In the genomic region with DNA sequence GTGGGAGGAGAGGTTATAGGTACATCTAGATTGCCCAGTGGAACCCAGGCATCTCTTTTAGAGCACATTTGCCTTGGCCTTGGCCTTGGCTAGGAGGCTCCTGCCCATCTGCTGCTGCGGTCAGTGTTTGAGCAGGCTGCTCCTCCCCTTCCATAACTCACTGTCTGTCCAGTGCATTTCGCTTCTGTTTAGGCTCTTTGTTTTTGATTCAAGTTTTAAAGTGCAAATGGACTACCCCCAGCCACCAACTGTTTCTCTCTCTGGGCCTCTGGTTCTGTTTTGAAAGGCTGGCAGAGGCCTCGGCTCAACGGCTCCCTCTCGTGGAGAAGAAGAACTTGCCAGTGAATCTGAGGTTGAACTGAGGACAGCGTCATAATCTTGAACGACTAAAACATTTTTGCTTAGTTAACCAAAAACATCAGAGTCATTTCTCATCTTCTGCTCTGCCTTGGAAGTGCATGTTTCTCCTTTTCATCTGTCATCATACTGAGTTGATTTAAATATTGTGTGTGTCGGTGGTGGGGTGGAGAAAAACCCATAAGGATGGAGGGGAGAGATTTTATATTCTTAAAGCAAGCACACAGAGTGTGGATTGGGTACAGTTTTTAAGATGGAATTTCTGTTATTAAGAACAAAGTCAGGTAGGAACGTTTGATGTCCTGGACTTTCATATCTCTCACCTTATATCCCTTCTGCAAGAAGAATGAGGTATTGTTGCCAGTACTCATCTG, we compare ENCODE assay signal across 8 cellular contexts.
A peak's percentile ranks its signal among the peaks of the same experiment; 100 is the strongest.
DNase-seq lines count a peak whose midpoint lies in the region; ATAC-seq and TF ChIP-seq lines count a peak whose summit lies in the region.

No MANE protein-coding gene starts in this region.

- TF ChIP-seq CTCF in fibroblast of pulmonary artery (IDR thresholded peaks at IDR 0.05; ENCODE audit: low read length, missing control alignments) (no peak), neutrophil (IDR thresholded peaks at IDR 0.05) (peak; percentile 61)

- no peaks in the 10 kb centered on the region for H3K27me3 ChIP-seq in neutrophil

- no peak overlapping the region for H3K4me3 Mint-ChIP-seq in activated T-helper 2 cell treated with anti-CD3 and anti-CD28 coated beads, Interferon-gamma antibody, Interleukin-2, Interleukin-4, amounts not matched to agents 10 μg/mL and 5 μg/mL and 100 μg/mL, durations not matched to agents 14 hours and 24 hours and 36 hours (ENCODE audit: low read depth)

- peak; percentile 45 for DNase-seq in COLO668 (lab: John Stamatoyannopoulos, UW; ENCODE audit: unreplicated experiment)
- DNase-seq in RKO (ENCODE audit: low spot score): peak; percentile 63
- DNase-seq in activated T-helper 2 cell treated with anti-CD3 and anti-CD28 coated beads, Interferon-gamma antibody, Interleukin-2, Interleukin-4, amounts not matched to agents 10 μg/mL and 5 μg/mL and 100 μg/mL, durations not matched to agents 14 hours and 24 hours and 36 hours (ENCODE audit: low spot score): peak; percentile 60
- DNase-seq in fibroblast of pulmonary artery (ENCODE audit: low read depth): peak; percentile 80
- DNase-seq in substantia nigra (lab: John Stamatoyannopoulos, UW): peak in 46 of 49 donors; percentile 16 to 87 (median 71)

- H3K27ac ChIP-seq in neutrophil (peak overlapping the region; percentile 2), substantia nigra (ENCODE audit: low read depth, low read length, poor library complexity, severe bottlenecking) (no peak overlapping the region)

- H3K9me3 Mint-ChIP-seq in activated T-helper 2 cell treated with anti-CD3 and anti-CD28 coated beads, Interferon-gamma antibody, Interleukin-2, Interleukin-4, amounts not matched to agents 10 μg/mL and 5 μg/mL and 100 μg/mL, durations not matched to agents 14 hours and 24 hours and 36 hours: no peaks in the 10 kb centered on the region

- ATAC-seq in HG03045 (IDR thresholded peaks at IDR 0.05; ENCODE audit: unreplicated experiment) (peak; percentile 47), GM21825 (IDR thresholded peaks at IDR 0.05; ENCODE audit: unreplicated experiment) (no peak)

- H3K36me3 ChIP-seq in neutrophil: peaks cover 55% of the 10 kb centered on the region

- H3K36me3 Mint-ChIP-seq in activated T-helper 2 cell treated with anti-CD3 and anti-CD28 coated beads, Interferon-gamma antibody, Interleukin-2, Interleukin-4, amounts not matched to agents 10 μg/mL and 5 μg/mL and 100 μg/mL, durations not matched to agents 14 hours and 24 hours and 36 hours (ENCODE audit: low read depth): peaks cover 68% of the 10 kb centered on the region

- peak overlapping the region; percentile 62 for H3K27ac Mint-ChIP-seq in activated T-helper 2 cell treated with anti-CD3 and anti-CD28 coated beads, Interferon-gamma antibody, Interleukin-2, Interleukin-4, amounts not matched to agents 10 μg/mL and 5 μg/mL and 100 μg/mL, durations not matched to agents 14 hours and 24 hours and 36 hours

- no peaks in the 10 kb centered on the region for H3K9me3 ChIP-seq in neutrophil

- H3K4me3 ChIP-seq in fibroblast of pulmonary artery (replicated peaks; ENCODE audit: low read depth, low read length): no peak overlapping the region
- no peak overlapping the region for H3K4me3 ChIP-seq in neutrophil (ENCODE audit: low read depth in 1 of 2, low read length in 1 of 2)

- H3K4me1 ChIP-seq in neutrophil (ENCODE audit: control insufficient read depth in 1 of 2, insufficient read depth in 1 of 2, low read depth in 1 of 2, low read length in 1 of 2): peaks cover 4 to 17% of the 10 kb centered on the region in 2 experiments

- intact Hi-C loops in activated T-helper 2 cell treated with anti-CD3 and anti-CD28 coated beads, Interferon-gamma antibody, Interleukin-2, Interleukin-4, amounts not matched to agents 10 μg/mL and 5 μg/mL and 100 μg/mL, durations not matched to agents 14 hours and 24 hours and 36 hours (cut with micrococcal nuclease): loop anchor here (5.0 to 10.0 kb wide), 2 partner anchors 244 to 713 kb away; partner anchors contain the start of gene JARID2

- H3K4me1 Mint-ChIP-seq in activated T-helper 2 cell treated with anti-CD3 and anti-CD28 coated beads, Interferon-gamma antibody, Interleukin-2, Interleukin-4, amounts not matched to agents 10 μg/mL and 5 μg/mL and 100 μg/mL, durations not matched to agents 14 hours and 24 hours and 36 hours (ENCODE audit: low read depth): peaks cover 35% of the 10 kb centered on the region

- H3K27me3 Mint-ChIP-seq in activated T-helper 2 cell treated with anti-CD3 and anti-CD28 coated beads, Interferon-gamma antibody, Interleukin-2, Interleukin-4, amounts not matched to agents 10 μg/mL and 5 μg/mL and 100 μg/mL, durations not matched to agents 14 hours and 24 hours and 36 hours (ENCODE audit: low read depth): no peaks in the 10 kb centered on the region
